Comparison of ENCODE assay signal across 2 cellular contexts in genomic region chr1:109947582-109948284, GRCh38.
TF ChIP-seq lines count a peak whose summit lies in the region.

No MANE protein-coding gene starts in this region.

TF ChIP-seq in IMR-90, 13 proteins besides CTCF, POLR2A, EP300 and RAD21:
- TF ChIP-seq CHD1 (IDR thresholded peaks at IDR 0.05; ENCODE audit: low read depth, low read length) (no peak), RCOR1 (IDR thresholded peaks at IDR 0.05; ENCODE audit: insufficient replicate concordance, low read length) (no peak)
- TF ChIP-seq, protein P1, sequence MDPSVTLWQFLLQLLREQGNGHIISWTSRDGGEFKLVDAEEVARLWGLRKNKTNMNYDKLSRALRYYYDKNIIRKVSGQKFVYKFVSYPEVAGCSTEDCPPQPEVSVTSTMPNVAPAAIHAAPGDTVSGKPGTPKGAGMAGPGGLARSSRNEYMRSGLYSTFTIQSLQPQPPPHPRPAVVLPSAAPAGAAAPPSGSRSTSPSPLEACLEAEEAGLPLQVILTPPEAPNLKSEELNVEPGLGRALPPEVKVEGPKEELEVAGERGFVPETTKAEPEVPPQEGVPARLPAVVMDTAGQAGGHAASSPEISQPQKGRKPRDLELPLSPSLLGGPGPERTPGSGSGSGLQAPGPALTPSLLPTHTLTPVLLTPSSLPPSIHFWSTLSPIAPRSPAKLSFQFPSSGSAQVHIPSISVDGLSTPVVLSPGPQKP (IDR thresholded peaks at IDR 0.05; ENCODE audit: borderline replicate concordance, low read depth, low read length): no peak

TF ChIP-seq in WTC11, 78 proteins besides CTCF, POLR2A, EP300 and RAD21:
- no peak for TF ChIP-seq ATF1 (CRISPR knock-in tag; IDR thresholded peaks at IDR 0.05)
- TF ChIP-seq GRHL2 (CRISPR knock-in tag; IDR thresholded peaks at IDR 0.05; ENCODE audit: insufficient replicate concordance, severe bottlenecking): no peak
- no peak for TF ChIP-seq NR2C2 (CRISPR knock-in tag; IDR thresholded peaks at IDR 0.05)
- no peak for TF ChIP-seq KAT7 (CRISPR knock-in tag; IDR thresholded peaks at IDR 0.05; ENCODE audit: borderline replicate concordance)
- TF ChIP-seq, protein P2, sequence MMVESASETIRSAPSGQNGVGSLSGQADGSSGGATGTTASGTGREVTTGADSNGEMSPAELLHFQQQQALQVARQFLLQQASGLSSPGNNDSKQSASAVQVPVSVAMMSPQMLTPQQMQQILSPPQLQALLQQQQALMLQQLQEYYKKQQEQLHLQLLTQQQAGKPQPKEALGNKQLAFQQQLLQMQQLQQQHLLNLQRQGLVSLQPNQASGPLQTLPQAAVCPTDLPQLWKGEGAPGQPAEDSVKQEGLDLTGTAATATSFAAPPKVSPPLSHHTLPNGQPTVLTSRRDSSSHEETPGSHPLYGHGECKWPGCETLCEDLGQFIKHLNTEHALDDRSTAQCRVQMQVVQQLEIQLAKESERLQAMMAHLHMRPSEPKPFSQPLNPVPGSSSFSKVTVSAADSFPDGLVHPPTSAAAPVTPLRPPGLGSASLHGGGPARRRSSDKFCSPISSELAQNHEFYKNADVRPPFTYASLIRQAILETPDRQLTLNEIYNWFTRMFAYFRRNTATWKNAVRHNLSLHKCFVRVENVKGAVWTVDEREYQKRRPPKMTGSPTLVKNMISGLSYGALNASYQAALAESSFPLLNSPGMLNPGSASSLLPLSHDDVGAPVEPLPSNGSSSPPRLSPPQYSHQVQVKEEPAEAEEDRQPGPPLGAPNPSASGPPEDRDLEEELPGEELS (CRISPR knock-in tag; IDR thresholded peaks at IDR 0.05): no peak
- no peak for TF ChIP-seq MXD4 (CRISPR knock-in tag; IDR thresholded peaks at IDR 0.05; ENCODE audit: borderline replicate concordance)
- TF ChIP-seq, protein P3, sequence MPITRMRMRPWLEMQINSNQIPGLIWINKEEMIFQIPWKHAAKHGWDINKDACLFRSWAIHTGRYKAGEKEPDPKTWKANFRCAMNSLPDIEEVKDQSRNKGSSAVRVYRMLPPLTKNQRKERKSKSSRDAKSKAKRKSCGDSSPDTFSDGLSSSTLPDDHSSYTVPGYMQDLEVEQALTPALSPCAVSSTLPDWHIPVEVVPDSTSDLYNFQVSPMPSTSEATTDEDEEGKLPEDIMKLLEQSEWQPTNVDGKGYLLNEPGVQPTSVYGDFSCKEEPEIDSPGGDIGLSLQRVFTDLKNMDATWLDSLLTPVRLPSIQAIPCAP (CRISPR knock-in tag; IDR thresholded peaks at IDR 0.05): no peak
- no peak for TF ChIP-seq E2F1 (CRISPR knock-in tag; IDR thresholded peaks at IDR 0.05)
- TF ChIP-seq E2F5 (CRISPR knock-in tag; IDR thresholded peaks at IDR 0.05): no peak
- TF ChIP-seq TP53 (CRISPR knock-in tag; IDR thresholded peaks at IDR 0.05): no peak
- TF ChIP-seq, protein P4, sequence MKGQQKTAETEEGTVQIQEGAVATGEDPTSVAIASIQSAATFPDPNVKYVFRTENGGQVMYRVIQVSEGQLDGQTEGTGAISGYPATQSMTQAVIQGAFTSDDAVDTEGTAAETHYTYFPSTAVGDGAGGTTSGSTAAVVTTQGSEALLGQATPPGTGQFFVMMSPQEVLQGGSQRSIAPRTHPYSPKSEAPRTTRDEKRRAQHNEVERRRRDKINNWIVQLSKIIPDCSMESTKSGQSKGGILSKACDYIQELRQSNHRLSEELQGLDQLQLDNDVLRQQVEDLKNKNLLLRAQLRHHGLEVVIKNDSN (CRISPR knock-in tag; IDR thresholded peaks at IDR 0.05): no peak
- no peak for TF ChIP-seq ESRRA (CRISPR knock-in tag; IDR thresholded peaks at IDR 0.05; ENCODE audit: borderline replicate concordance)
- no peak for TF ChIP-seq NFYB (CRISPR knock-in tag; conservative IDR thresholded peaks at IDR 0.05; ENCODE audit: low read depth)
- TF ChIP-seq RORB (CRISPR knock-in tag; IDR thresholded peaks at IDR 0.05): no peak
- no peak for TF ChIP-seq PRRX2 (CRISPR knock-in tag; IDR thresholded peaks at IDR 0.05)
- TF ChIP-seq, protein P5, sequence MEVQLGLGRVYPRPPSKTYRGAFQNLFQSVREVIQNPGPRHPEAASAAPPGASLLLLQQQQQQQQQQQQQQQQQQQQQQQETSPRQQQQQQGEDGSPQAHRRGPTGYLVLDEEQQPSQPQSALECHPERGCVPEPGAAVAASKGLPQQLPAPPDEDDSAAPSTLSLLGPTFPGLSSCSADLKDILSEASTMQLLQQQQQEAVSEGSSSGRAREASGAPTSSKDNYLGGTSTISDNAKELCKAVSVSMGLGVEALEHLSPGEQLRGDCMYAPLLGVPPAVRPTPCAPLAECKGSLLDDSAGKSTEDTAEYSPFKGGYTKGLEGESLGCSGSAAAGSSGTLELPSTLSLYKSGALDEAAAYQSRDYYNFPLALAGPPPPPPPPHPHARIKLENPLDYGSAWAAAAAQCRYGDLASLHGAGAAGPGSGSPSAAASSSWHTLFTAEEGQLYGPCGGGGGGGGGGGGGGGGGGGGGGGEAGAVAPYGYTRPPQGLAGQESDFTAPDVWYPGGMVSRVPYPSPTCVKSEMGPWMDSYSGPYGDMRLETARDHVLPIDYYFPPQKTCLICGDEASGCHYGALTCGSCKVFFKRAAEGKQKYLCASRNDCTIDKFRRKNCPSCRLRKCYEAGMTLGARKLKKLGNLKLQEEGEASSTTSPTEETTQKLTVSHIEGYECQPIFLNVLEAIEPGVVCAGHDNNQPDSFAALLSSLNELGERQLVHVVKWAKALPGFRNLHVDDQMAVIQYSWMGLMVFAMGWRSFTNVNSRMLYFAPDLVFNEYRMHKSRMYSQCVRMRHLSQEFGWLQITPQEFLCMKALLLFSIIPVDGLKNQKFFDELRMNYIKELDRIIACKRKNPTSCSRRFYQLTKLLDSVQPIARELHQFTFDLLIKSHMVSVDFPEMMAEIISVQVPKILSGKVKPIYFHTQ (CRISPR knock-in tag; IDR thresholded peaks at IDR 0.05): no peak
- TF ChIP-seq EMX1 (CRISPR knock-in tag; IDR thresholded peaks at IDR 0.05): no peak
- TF ChIP-seq ZBTB21 (CRISPR knock-in tag; IDR thresholded peaks at IDR 0.05; ENCODE audit: borderline replicate concordance): no peak
- TF ChIP-seq SOX15 (CRISPR knock-in tag; IDR thresholded peaks at IDR 0.05): no peak
- no peak for TF ChIP-seq IRF2 (CRISPR knock-in tag; IDR thresholded peaks at IDR 0.05; ENCODE audit: borderline replicate concordance, low read depth)
